27 cellular contexts compared by ENCODE assay signal in genomic region chr6:22848121-22848520, GRCh38.
"Had no signal": no experiment of that assay in that cellular context is flagged by ENCODE, and none has a peak within 500 bp of the region (broad histone marks: within the 10 kb centered on the region; RNA-seq: fewer than 3 reads in every experiment).

No MANE protein-coding gene starts in this region.

- H3K27me3 Mint-ChIP-seq: activated B cell treated with CpG ODN at 0.5 μM for 24 hours; activated CD4-positive, alpha-beta T cell treated with anti-CD3 and anti-CD28 coated beads, Interleukin-2, amount 10 ng/mL, durations not matched to agents 24 days and 14 days; activated naive CD4-positive, alpha-beta T cell treated with anti-CD3 and anti-CD28 coated beads, Interleukin-2, amount 10 ng/mL, durations not matched to agents 7 days and 5 days; activated naive CD8-positive, alpha-beta T cell treated with anti-CD3 and anti-CD28 coated beads, Interleukin-2, amount 10 ng/mL, durations not matched to agents 7 days and 5 days; activated T-helper 17 cell treated with anti-CD3 and anti-CD28 coated beads, Interleukin-2, amount 50 U/mL, for 72 hours had no signal

- DNase-seq: activated B cell treated with CpG ODN at 0.5 μM for 24 hours; activated CD4-positive, alpha-beta T cell treated with anti-CD3 and anti-CD28 coated beads for 1 hour; activated CD4-positive, alpha-beta T cell treated with anti-CD3 and anti-CD28 coated beads, Interleukin-2, amount 10 ng/mL, durations not matched to agents 24 days and 14 days; activated CD4-positive, alpha-beta T cell treated with anti-CD3 and anti-CD28 coated beads, Interleukin-2, amount 50 U/mL, for 48 hours; activated CD8-positive, alpha-beta memory T cell treated with anti-CD3 and anti-CD28 coated beads for 24 hours; activated gamma-delta T cell; activated naive CD4-positive, alpha-beta T cell treated with anti-CD3 and anti-CD28 coated beads, Interleukin-2, amount 10 ng/mL, durations not matched to agents 7 days and 5 days; activated naive CD8-positive, alpha-beta T cell treated with anti-CD3 and anti-CD28 coated beads, Interleukin-2, amount 10 ng/mL, durations not matched to agents 7 days and 5 days; activated T-cell treated with anti-CD3 and anti-CD28 coated beads for 4 hours; activated T-cell treated with anti-CD3 and anti-CD28 coated beads, Interleukin-2, amount 50 U/mL, for 48 hours; adrenal gland; anterior cingulate cortex; body of pancreas; colonic mucosa; KG1; NCI-H1092; NCI-H1417; NCI-H1930; NCI-H2171; NCI-H2227 treated with DMSO at 0.1 percent for 48 hours; NCI-H526; Peyer's patch; SHP77 had no signal

- H3K27me3 ChIP-seq: adrenal gland, body of pancreas, cardiac muscle cell, colonic mucosa, Peyer's patch, SJSA1 had no signal

- H3K4me3 ChIP-seq: adrenal gland, body of pancreas, cardiac muscle cell, colonic mucosa, Peyer's patch, SJSA1 had no signal

- H3K9me3 Mint-ChIP-seq: activated B cell treated with CpG ODN at 0.5 μM for 24 hours; activated CD4-positive, alpha-beta T cell treated with anti-CD3 and anti-CD28 coated beads, Interleukin-2, amount 10 ng/mL, durations not matched to agents 24 days and 14 days; activated naive CD8-positive, alpha-beta T cell treated with anti-CD3 and anti-CD28 coated beads, Interleukin-2, amount 10 ng/mL, durations not matched to agents 7 days and 5 days; activated T-helper 17 cell treated with anti-CD3 and anti-CD28 coated beads, Interleukin-2, amount 50 U/mL, for 72 hours had no signal

- ATAC-seq: activated T-helper 17 cell treated with anti-CD3 and anti-CD28 coated beads, Interleukin-2, amount 50 U/mL, for 72 hours; body of pancreas had no signal

- H3K4me3 Mint-ChIP-seq: activated B cell treated with CpG ODN at 0.5 μM for 24 hours; activated CD4-positive, alpha-beta T cell treated with anti-CD3 and anti-CD28 coated beads, Interleukin-2, amount 10 ng/mL, durations not matched to agents 24 days and 14 days; activated naive CD4-positive, alpha-beta T cell treated with anti-CD3 and anti-CD28 coated beads, Interleukin-2, amount 10 ng/mL, durations not matched to agents 7 days and 5 days; activated naive CD8-positive, alpha-beta T cell treated with anti-CD3 and anti-CD28 coated beads, Interleukin-2, amount 10 ng/mL, durations not matched to agents 7 days and 5 days; activated T-helper 17 cell treated with anti-CD3 and anti-CD28 coated beads, Interleukin-2, amount 50 U/mL, for 72 hours; T-helper 1 cell treated with Interleukin-12 subunit alpha and Interleukin-12 subunit beta and Interleukin-4 antibody, amounts not matched to agents 30 μg/mL and 1 μg/mL, for 36 hours had no signal

- H3K27ac Mint-ChIP-seq: activated B cell treated with CpG ODN at 0.5 μM for 24 hours; activated CD4-positive, alpha-beta T cell treated with anti-CD3 and anti-CD28 coated beads, Interleukin-2, amount 10 ng/mL, durations not matched to agents 24 days and 14 days; activated naive CD4-positive, alpha-beta T cell treated with anti-CD3 and anti-CD28 coated beads, Interleukin-2, amount 10 ng/mL, durations not matched to agents 7 days and 5 days; activated naive CD8-positive, alpha-beta T cell treated with anti-CD3 and anti-CD28 coated beads, Interleukin-2, amount 10 ng/mL, durations not matched to agents 7 days and 5 days; activated T-helper 17 cell treated with anti-CD3 and anti-CD28 coated beads, Interleukin-2, amount 50 U/mL, for 72 hours; T-helper 1 cell treated with Interleukin-12 subunit alpha and Interleukin-12 subunit beta and Interleukin-4 antibody, amounts not matched to agents 30 μg/mL and 1 μg/mL, for 36 hours had no signal

- H3K36me3 Mint-ChIP-seq: activated naive CD4-positive, alpha-beta T cell treated with anti-CD3 and anti-CD28 coated beads, Interleukin-2, amount 10 ng/mL, durations not matched to agents 7 days and 5 days; activated naive CD8-positive, alpha-beta T cell treated with anti-CD3 and anti-CD28 coated beads, Interleukin-2, amount 10 ng/mL, durations not matched to agents 7 days and 5 days had no signal

- H3K9me3 ChIP-seq: adrenal gland, body of pancreas, colonic mucosa, Peyer's patch, SJSA1 had no signal

- H3K4me1 ChIP-seq: adrenal gland, body of pancreas, colonic mucosa, Peyer's patch, SJSA1 had no signal

- H3K36me3 ChIP-seq: adrenal gland, cardiac muscle cell, colonic mucosa, Peyer's patch, SJSA1 had no signal

- H3K27ac ChIP-seq: adrenal gland, body of pancreas, cardiac muscle cell, colonic mucosa, Peyer's patch, SJSA1 had no signal

- H3K4me1 Mint-ChIP-seq: activated B cell treated with CpG ODN at 0.5 μM for 24 hours; activated CD4-positive, alpha-beta T cell treated with anti-CD3 and anti-CD28 coated beads, Interleukin-2, amount 10 ng/mL, durations not matched to agents 24 days and 14 days; activated naive CD4-positive, alpha-beta T cell treated with anti-CD3 and anti-CD28 coated beads, Interleukin-2, amount 10 ng/mL, durations not matched to agents 7 days and 5 days; activated naive CD8-positive, alpha-beta T cell treated with anti-CD3 and anti-CD28 coated beads, Interleukin-2, amount 10 ng/mL, durations not matched to agents 7 days and 5 days; activated T-helper 17 cell treated with anti-CD3 and anti-CD28 coated beads, Interleukin-2, amount 50 U/mL, for 72 hours had no signal
